Comparison of ENCODE assay signal across 21 cellular contexts in genomic region chr9:122848256-122848943, GRCh38. TPM values are rescaled to one million over a fixed set of nuclear protein-coding genes. Genes with fewer than 3 reads are reported as not detected.
"Had no signal": no experiment of that assay in that cellular context is flagged by ENCODE, and none has a peak within 500 bp of the region (broad histone marks: within the 10 kb centered on the region; RNA-seq: fewer than 3 reads in every experiment).

No MANE protein-coding gene starts in this region.

- H3K4me1 ChIP-seq: adrenal gland, body of pancreas, heart left ventricle, right atrium auricular region had no signal

- H3K4me3 Mint-ChIP-seq: activated B cell treated with CpG ODN at 0.5 μM for 24 hours; natural killer cell; stimulated activated memory B cell treated with anti-CD40 and anti-IgM and Interleukin-4, amounts not matched to agents 10 μg/mL and 1 μg/mL and 100 μg/mL, for 72 hours had no signal

- H3K27me3 ChIP-seq: adrenal gland, body of pancreas, heart left ventricle, right atrium auricular region had no signal

- H3K9me3 Mint-ChIP-seq: activated B cell treated with CpG ODN at 0.5 μM for 24 hours; natural killer cell; stimulated activated memory B cell treated with anti-CD40 and anti-IgM and Interleukin-4, amounts not matched to agents 10 μg/mL and 1 μg/mL and 100 μg/mL, for 72 hours had no signal

- DNase-seq: activated B cell treated with CpG ODN at 0.5 μM for 24 hours; activated CD4-positive, alpha-beta T cell treated with anti-CD3 and anti-CD28 coated beads, Interleukin-2, amount 50 U/mL, for 4 hours; activated CD8-positive, alpha-beta memory T cell treated with anti-CD3 and anti-CD28 coated beads, Interleukin-2, amount 50 U/mL, for 4 hours; activated gamma-delta T cell; adrenal gland; body of pancreas; central memory CD4-positive, alpha-beta T cell; effector CD4-positive, alpha-beta T cell; foreskin melanocyte; heart left ventricle; left colon; natural killer cell; SK-N-SH; trophoblast cell had no signal

- H3K9me3 ChIP-seq: adrenal gland, body of pancreas, heart left ventricle, right atrium auricular region, SK-N-SH had no signal

- H3K4me3 ChIP-seq: adrenal gland, body of pancreas, coronary artery, heart left ventricle, right atrium auricular region had no signal

- H3K27ac ChIP-seq: adrenal gland, body of pancreas, coronary artery, heart left ventricle, right atrium auricular region had no signal

- ATAC-seq: body of pancreas; heart left ventricle; left colon; natural killer cell; stimulated activated memory B cell treated with anti-CD40 and anti-IgM and Interleukin-4, amounts not matched to agents 10 μg/mL and 1 μg/mL and 100 μg/mL, for 72 hours had no signal

- H3K27ac Mint-ChIP-seq: activated B cell treated with CpG ODN at 0.5 μM for 24 hours; stimulated activated memory B cell treated with anti-CD40 and anti-IgM and Interleukin-4, amounts not matched to agents 10 μg/mL and 1 μg/mL and 100 μg/mL, for 72 hours had no signal

- H3K4me1 Mint-ChIP-seq: activated B cell treated with CpG ODN at 0.5 μM for 24 hours; natural killer cell; stimulated activated memory B cell treated with anti-CD40 and anti-IgM and Interleukin-4, amounts not matched to agents 10 μg/mL and 1 μg/mL and 100 μg/mL, for 72 hours had no signal

- H3K36me3 Mint-ChIP-seq: natural killer cell had no signal

- H3K27me3 Mint-ChIP-seq: activated B cell treated with CpG ODN at 0.5 μM for 24 hours; stimulated activated memory B cell treated with anti-CD40 and anti-IgM and Interleukin-4, amounts not matched to agents 10 μg/mL and 1 μg/mL and 100 μg/mL, for 72 hours had no signal

RNA-seq across cellular contexts. Expression of gene OR1K1, which starts 48.5 kb away (rescaled TPM):
- total RNA-seq: activated B cell treated with CpG ODN at 0.5 μM for 24 hours; adrenal gland; body of pancreas; heart left ventricle; left colon; lung microvascular endothelial cell; mononuclear cell; natural killer cell; posterior vena cava; right atrium auricular region; T-helper 1 cell treated with Interleukin-12 subunit alpha and Interleukin-12 subunit beta and Interleukin-4 antibody, amounts not matched to agents 30 ng/mL and 1 ng/mL, for 36 hours had no signal
- polyA plus RNA-seq: adrenal gland, heart left ventricle, SK-N-SH had no signal

RNA-seq across cellular contexts. Expression of gene OR5C1, which starts 59.7 kb away (rescaled TPM):
- total RNA-seq: activated B cell treated with CpG ODN at 0.5 μM for 24 hours; adrenal gland; body of pancreas; heart left ventricle; left colon; lung microvascular endothelial cell; mononuclear cell; natural killer cell; posterior vena cava; right atrium auricular region; T-helper 1 cell treated with Interleukin-12 subunit alpha and Interleukin-12 subunit beta and Interleukin-4 antibody, amounts not matched to agents 30 ng/mL and 1 ng/mL, for 36 hours had no signal
- polyA plus RNA-seq: adrenal gland, heart left ventricle, SK-N-SH had no signal
